ENCODE assay signal across 11 cellular contexts in genomic region chr2:231190531-231191197, GRCh38. TPM values are rescaled to one million over a fixed set of nuclear protein-coding genes. Genes with fewer than 3 reads are reported as not detected.
DNase-seq lines count a peak whose midpoint lies in the region; ATAC-seq and TF ChIP-seq lines count a peak whose summit lies in the region.
"Had no signal": no experiment of that assay in that cellular context is flagged by ENCODE, and none has a peak within 500 bp of the region (broad histone marks: within the 10 kb centered on the region; RNA-seq: fewer than 3 reads in every experiment).

No MANE protein-coding gene starts in this region.

- no peak overlapping the region for H3K4me3 Mint-ChIP-seq in natural killer cell treated with Interleukin-12 subunit alpha and Interleukin-12 subunit beta and Interleukin-15 and Interleukin-18, amount 100 ng/mL, for 72 hours
- H3K4me3 Mint-ChIP-seq: activated naive CD4-positive, alpha-beta T cell treated with anti-CD3 and anti-CD28 coated beads, Interleukin-2, amount 50 U/mL, for 24 hours had no signal

- no peaks in the 10 kb centered on the region for H4K20me1 ChIP-seq in osteoblast (ENCODE audit: insufficient read depth, low read length)

- intact Hi-C loops in left ventricle myocardium superior (cut with micrococcal nuclease) = loop anchor here (5.0 kb wide), 1 partner anchor 83 kb away; no protein-coding TSS in a partner anchor

- no peak overlapping the region for H3K27ac Mint-ChIP-seq in natural killer cell treated with Interleukin-12 subunit alpha and Interleukin-12 subunit beta and Interleukin-15 and Interleukin-18, amount 100 ng/mL, for 72 hours

- H3K36me3 Mint-ChIP-seq in natural killer cell treated with Interleukin-12 subunit alpha and Interleukin-12 subunit beta and Interleukin-15 and Interleukin-18, amount 100 ng/mL, for 72 hours = no peaks in the 10 kb centered on the region
- H3K36me3 Mint-ChIP-seq: activated naive CD4-positive, alpha-beta T cell treated with anti-CD3 and anti-CD28 coated beads, Interleukin-2, amount 50 U/mL, for 24 hours had no signal

- peaks cover 28% of the 10 kb centered on the region for H3K4me1 ChIP-seq in osteoblast (ENCODE audit: insufficient read depth, low read length)

- H3K27me3 ChIP-seq in osteoblast (ENCODE audit: insufficient read depth, low read length) = no peaks in the 10 kb centered on the region

- no peaks in the 10 kb centered on the region for H3K79me2 ChIP-seq in osteoblast (ENCODE audit: insufficient read depth, low read length)

- DNase-seq in AG08396 (ENCODE audit: low spot score) (peak; percentile 61), astrocyte of the hippocampus (ENCODE audit: low read depth, low spot score) (peak; percentile 79), left ventricle myocardium superior (peak; percentile 80), osteoblast (ENCODE audit: insufficient read length, low spot score, missing footprints) (peak; percentile 87)
- DNase-seq in activated naive CD4-positive, alpha-beta T cell (lab: John Stamatoyannopoulos, UW) = no peak
- DNase-seq in natural killer cell treated with Interleukin-12 subunit alpha and Interleukin-12 subunit beta and Interleukin-15 and Interleukin-18, amount 100 ng/mL, for 72 hours (ENCODE audit: low spot score) = no peak
- DNase-seq: Kasumi-1, SW 1271 had no signal

- peak overlapping the region; percentile 81 for H3K27ac ChIP-seq in osteoblast (ENCODE audit: low read depth, low read length)

- peak overlapping the region; percentile 69 for H3K4me3 ChIP-seq in osteoblast (ENCODE audit: insufficient read depth, low read length)

- peak; percentile 74 for ATAC-seq in left ventricle myocardium superior
- ATAC-seq in GM18511 (IDR thresholded peaks at IDR 0.05; ENCODE audit: unreplicated experiment) = no peak
- no peak for ATAC-seq in HG03460 (IDR thresholded peaks at IDR 0.05; ENCODE audit: unreplicated experiment)
- no peak for ATAC-seq in natural killer cell treated with Interleukin-12 subunit alpha and Interleukin-12 subunit beta and Interleukin-15 and Interleukin-18, amount 100 ng/mL, for 72 hours

- peak overlapping the region; percentile 93 for H2AFZ ChIP-seq in osteoblast (ENCODE audit: low read length)

- H3K4me2 ChIP-seq in osteoblast (ENCODE audit: insufficient read depth, low read length) = peak overlapping the region; percentile 84

- H3K36me3 ChIP-seq in osteoblast (ENCODE audit: insufficient read depth, low read length) = no peaks in the 10 kb centered on the region

- peaks cover 7 to 13% of the 10 kb centered on the region in 2 donors for H3K27me3 Mint-ChIP-seq in natural killer cell treated with Interleukin-12 subunit alpha and Interleukin-12 subunit beta and Interleukin-15 and Interleukin-18, amount 100 ng/mL, for 72 hours

- TF ChIP-seq CTCF in osteoblast (IDR thresholded peaks at IDR 0.05; ENCODE audit: extremely low read depth, low read depth, low read length) = no peak

- no peaks in the 10 kb centered on the region for H3K9me3 Mint-ChIP-seq in natural killer cell treated with Interleukin-12 subunit alpha and Interleukin-12 subunit beta and Interleukin-15 and Interleukin-18, amount 100 ng/mL, for 72 hours
- H3K9me3 Mint-ChIP-seq: activated naive CD4-positive, alpha-beta T cell treated with anti-CD3 and anti-CD28 coated beads, Interleukin-2, amount 50 U/mL, for 24 hours had no signal

- peaks cover 0 to 2% of the 10 kb centered on the region in 2 donors for H3K4me1 Mint-ChIP-seq in natural killer cell treated with Interleukin-12 subunit alpha and Interleukin-12 subunit beta and Interleukin-15 and Interleukin-18, amount 100 ng/mL, for 72 hours (ENCODE audit: low read depth in 2 of 2)
- H3K4me1 Mint-ChIP-seq: activated naive CD4-positive, alpha-beta T cell treated with anti-CD3 and anti-CD28 coated beads, Interleukin-2, amount 50 U/mL, for 24 hours had no signal

- no peaks in the 10 kb centered on the region for H3K9me3 ChIP-seq in osteoblast (ENCODE audit: low read depth, low read length)

RNA-seq across cellular contexts. Expression of gene ARMC9, which starts 7.8 kb away (rescaled TPM):
- total RNA-seq in left ventricle myocardium superior = 2.3 TPM
- 221 and 240 TPM in 2 replicates for total RNA-seq in osteoblast
- total RNA-seq in natural killer cell treated with Interleukin-12 subunit alpha and Interleukin-12 subunit beta and Interleukin-15 and Interleukin-18, amount 100 ng/mL, for 72 hours = 1 to 10 TPM; 2.5 to 4.8 TPM

Comparison
In these comparisons a context has a peak if more than half of its experiments do, and no peak if none do; other contexts are left out.
1. DNase-seq: peak in AG08396 (single experiment), astrocyte of the hippocampus (single experiment), left ventricle myocardium superior (single experiment) and osteoblast (single experiment); none in activated naive CD4-positive, alpha-beta T cell (0 of 4) and natural killer cell treated with Interleukin-12 subunit alpha and Interleukin-12 subunit beta and Interleukin-15 and Interleukin-18, amount 100 ng/mL, for 72 hours (single experiment).
2. RNA of gene ARMC9, which starts 7.8 kb away (total RNA-seq): 221 to 240 TPM in osteoblast; 2.5 to 4.8 TPM in natural killer cell treated with Interleukin-12 subunit alpha and Interleukin-12 subunit beta and Interleukin-15 and Interleukin-18, amount 100 ng/mL, for 72 hours and 2.3 TPM in left ventricle myocardium superior (single experiment); every median in the first group is over 10 times any median in the second.